Comparison of ENCODE assay signal across 10 cellular contexts in genomic region chr17:47225436-47225858, GRCh38. TPM values are rescaled to one million over a fixed set of nuclear protein-coding genes. Genes with fewer than 3 reads are reported as not detected.
A peak's percentile ranks its signal among the peaks of the same experiment; 100 is the strongest.
DNase-seq lines count a peak whose midpoint lies in the region; ATAC-seq and TF ChIP-seq lines count a peak whose summit lies in the region.
"Had no signal": no experiment of that assay in that cellular context is flagged by ENCODE, and none has a peak within 500 bp of the region (broad histone marks: within the 10 kb centered on the region; RNA-seq: fewer than 3 reads in every experiment).

No MANE protein-coding gene starts in this region.

- peaks cover 6% of the 10 kb centered on the region for H3K9me3 Mint-ChIP-seq in activated naive CD4-positive, alpha-beta T cell treated with anti-CD3 and anti-CD28 coated beads, Interleukin-2, amount 10 ng/mL, durations not matched to agents 7 days and 5 days

- 21% methylated on average over 3 of the region's 3 CpGs for WGBS in suprapubic skin

- no peaks in the 10 kb centered on the region for H3K36me3 Mint-ChIP-seq in activated naive CD4-positive, alpha-beta T cell treated with anti-CD3 and anti-CD28 coated beads, Interleukin-2, amount 10 ng/mL, durations not matched to agents 7 days and 5 days

- H3K4me1 ChIP-seq in suprapubic skin: peaks cover 31% of the 10 kb centered on the region

- peaks cover 51% of the 10 kb centered on the region for H3K27me3 Mint-ChIP-seq in activated naive CD4-positive, alpha-beta T cell treated with anti-CD3 and anti-CD28 coated beads, Interleukin-2, amount 10 ng/mL, durations not matched to agents 7 days and 5 days

- peak; percentile 81 for DNase-seq in HFF-Myc (ENCODE audit: extremely low read depth, low read depth)
- peak; percentile 92 for DNase-seq in astrocyte of the spinal cord (ENCODE audit: low read depth, low spot score)
- DNase-seq in kidney glomerular epithelial cell (lab: John Stamatoyannopoulos, UW): peak; percentile 76
- DNase-seq in suprapubic skin (ENCODE audit: low spot score in 2 of 2): peak; percentile 78 to 82
- no peak for DNase-seq in activated naive CD4-positive, alpha-beta T cell treated with anti-CD3 and anti-CD28 coated beads, Interleukin-2, amount 10 ng/mL, durations not matched to agents 7 days and 5 days
- DNase-seq in stimulated activated CD4-positive, alpha-beta T cell treated with anti-CD3 and anti-CD28 coated beads, Interleukin-2, amount 100 ng/mL, for 48 hours: no peak
- DNase-seq: NCI-H2171 had no signal

- H3K4me3 Mint-ChIP-seq in activated naive CD4-positive, alpha-beta T cell treated with anti-CD3 and anti-CD28 coated beads, Interleukin-2, amount 10 ng/mL, durations not matched to agents 7 days and 5 days: no peak overlapping the region
- H3K4me3 Mint-ChIP-seq: brain had no signal

- H3K9me3 ChIP-seq in suprapubic skin: no peaks in the 10 kb centered on the region

- TF ChIP-seq POLR2A in suprapubic skin (IDR thresholded peaks at IDR 0.05): no peak

- CTCF ChIA-PET in activated naive CD4-positive, alpha-beta T cell treated with anti-CD3 and anti-CD28 coated beads, Interleukin-2, amount 10 ng/mL, durations not matched to agents 7 days and 5 days (lab: Charles Lee): no interaction called here

- no peak for TF ChIP-seq EP300 in suprapubic skin (IDR thresholded peaks at IDR 0.05)

- H3K27ac ChIP-seq in suprapubic skin: peak overlapping the region; percentile 82

- H3K4me3 ChIP-seq in HFF-Myc (replicated peaks; ENCODE audit: low read depth, low read length) (no peak overlapping the region), astrocyte of the spinal cord (ENCODE audit: low read depth, low read length) (no peak overlapping the region), suprapubic skin (no peak overlapping the region)

- no peak for TF ChIP-seq CTCF in HFF-Myc (IDR thresholded peaks at IDR 0.05; ENCODE audit: low read depth, low read length, missing control alignments)
- no peak for TF ChIP-seq CTCF in astrocyte of the spinal cord (IDR thresholded peaks at IDR 0.05; ENCODE audit: low read depth, low read length)
- no peak for TF ChIP-seq CTCF in suprapubic skin (IDR thresholded peaks at IDR 0.05)

- in situ Hi-C loops in astrocyte of the spinal cord (cut with HindIII; ENCODE audit: low sequenced_read_pairs): no loop called here

- H3K4me1 Mint-ChIP-seq in activated naive CD4-positive, alpha-beta T cell treated with anti-CD3 and anti-CD28 coated beads, Interleukin-2, amount 10 ng/mL, durations not matched to agents 7 days and 5 days: peaks cover 29% of the 10 kb centered on the region

- H3K27ac Mint-ChIP-seq in activated naive CD4-positive, alpha-beta T cell treated with anti-CD3 and anti-CD28 coated beads, Interleukin-2, amount 10 ng/mL, durations not matched to agents 7 days and 5 days: no peak overlapping the region

- H3K27me3 ChIP-seq in suprapubic skin: no peaks in the 10 kb centered on the region

- no peaks in the 10 kb centered on the region for H3K36me3 ChIP-seq in suprapubic skin

- ATAC-seq in HG02623 (IDR thresholded peaks at IDR 0.05; ENCODE audit: unreplicated experiment) (no peak), HG03571 (IDR thresholded peaks at IDR 0.05; ENCODE audit: unreplicated experiment) (no peak)

RNA-seq across cellular contexts. Expression of gene MYL4, which starts 16.3 kb away (rescaled TPM):
- total RNA-seq in suprapubic skin: not detected

RNA-seq across cellular contexts. Expression of gene ITGB3, which starts 28.2 kb away (rescaled TPM):
- total RNA-seq in suprapubic skin: 1 to 10 TPM in 3 of 4 donors, under 1 TPM in 1; 0.76 to 6.6 (median 4.6) TPM

RNA-seq across cellular contexts. Expression of gene CDC27, which starts 36.4 kb away (rescaled TPM):
- total RNA-seq in suprapubic skin: 10 to 100 TPM; 45.1 to 66.6 (median 52.1) TPM

Comparison
In these comparisons a context has a peak if more than half of its experiments do, and no peak if none do; other contexts are left out.
1. DNase-seq: peak in HFF-Myc (single experiment), astrocyte of the spinal cord (single experiment), kidney glomerular epithelial cell (single experiment) and suprapubic skin (2 of 2); none in activated naive CD4-positive, alpha-beta T cell treated with anti-CD3 and anti-CD28 coated beads, Interleukin-2, amount 10 ng/mL, durations not matched to agents 7 days and 5 days (single experiment) and stimulated activated CD4-positive, alpha-beta T cell treated with anti-CD3 and anti-CD28 coated beads, Interleukin-2, amount 100 ng/mL, for 48 hours (0 of 2).